Comparison of ENCODE assay signal across 8 cellular contexts in genomic region chr2:119234021-119235019, GRCh38. TPM values are rescaled to one million over a fixed set of nuclear protein-coding genes. Genes with fewer than 3 reads are reported as not detected.
DNase-seq lines count a peak whose midpoint lies in the region; ATAC-seq and TF ChIP-seq lines count a peak whose summit lies in the region.

No MANE protein-coding gene starts in this region.

- H3K27me3 Mint-ChIP-seq in activated CD8-positive, alpha-beta memory T cell treated with anti-CD3 and anti-CD28 coated beads, Interleukin-2, amount 10 ng/mL, durations not matched to agents 7 days and 5 days = peaks cover 11% of the 10 kb centered on the region

- peaks cover 7% of the 10 kb centered on the region for H3K4me1 Mint-ChIP-seq in activated CD8-positive, alpha-beta memory T cell treated with anti-CD3 and anti-CD28 coated beads, Interleukin-2, amount 10 ng/mL, durations not matched to agents 7 days and 5 days

- CTCF ChIA-PET in activated CD8-positive, alpha-beta memory T cell treated with anti-CD3 and anti-CD28 coated beads, Interleukin-2, amount 10 ng/mL, durations not matched to agents 7 days and 5 days (lab: Charles Lee) = interaction anchor here (1.2 kb wide), 1 partner anchor 242 kb away, joined by 6 read pairs; no protein-coding TSS in a partner anchor

- no peak overlapping the region for H3K4me3 ChIP-seq in astrocyte of the spinal cord (ENCODE audit: low read depth, low read length)

- in situ Hi-C loops in astrocyte of the spinal cord (cut with HindIII; ENCODE audit: low sequenced_read_pairs) = no loop called here

- H3K27ac Mint-ChIP-seq in activated CD8-positive, alpha-beta memory T cell treated with anti-CD3 and anti-CD28 coated beads, Interleukin-2, amount 10 ng/mL, durations not matched to agents 7 days and 5 days = no peak overlapping the region

- no peak for ATAC-seq in activated CD8-positive, alpha-beta memory T cell treated with anti-CD3 and anti-CD28 coated beads, Interleukin-2, amount 10 ng/mL, durations not matched to agents 7 days and 5 days
- no peak for ATAC-seq in GM19397 (IDR thresholded peaks at IDR 0.05; ENCODE audit: unreplicated experiment)

- peak; percentile 44 for TF ChIP-seq CTCF in LNCAP (IDR thresholded peaks at IDR 0.05)
- peak; percentile 56 for TF ChIP-seq CTCF in astrocyte of the spinal cord (IDR thresholded peaks at IDR 0.05; ENCODE audit: low read depth, low read length)

- DNase-seq in GM03348 (ENCODE audit: low spot score) (peak; percentile 41), astrocyte of the spinal cord (ENCODE audit: low read depth, low spot score) (peak; percentile 32), midbrain (lab: John Stamatoyannopoulos, UW) (peak; percentile 9), NCI-H774 (lab: John Stamatoyannopoulos, UW) (no peak), NCI-H2107 treated with DMSO at 0.1 percent for 48 hours (lab: John Stamatoyannopoulos, UW; ENCODE audit: unreplicated experiment) (no peak)
- DNase-seq in activated CD8-positive, alpha-beta memory T cell treated with anti-CD3 and anti-CD28 coated beads, Interleukin-2, amount 10 ng/mL, durations not matched to agents 7 days and 5 days = no peak

- H3K9me3 Mint-ChIP-seq in activated CD8-positive, alpha-beta memory T cell treated with anti-CD3 and anti-CD28 coated beads, Interleukin-2, amount 10 ng/mL, durations not matched to agents 7 days and 5 days (ENCODE audit: low read depth) = no peaks in the 10 kb centered on the region

- no peak overlapping the region for H3K4me3 Mint-ChIP-seq in activated CD8-positive, alpha-beta memory T cell treated with anti-CD3 and anti-CD28 coated beads, Interleukin-2, amount 10 ng/mL, durations not matched to agents 7 days and 5 days

- H3K36me3 Mint-ChIP-seq in activated CD8-positive, alpha-beta memory T cell treated with anti-CD3 and anti-CD28 coated beads, Interleukin-2, amount 10 ng/mL, durations not matched to agents 7 days and 5 days = no peaks in the 10 kb centered on the region

RNA-seq across cellular contexts. Expression of gene STEAP3, which starts 10.7 kb away (rescaled TPM):
- total RNA-seq in activated CD8-positive, alpha-beta memory T cell treated with anti-CD3 and anti-CD28 coated beads, Interleukin-2, amount 10 ng/mL, durations not matched to agents 7 days and 5 days = under 1 TPM; 0.15 to 0.68 TPM

Comparison
In these comparisons a context has a peak if more than half of its experiments do, and no peak if none do; other contexts are left out.
1. DNase-seq: peak in GM03348 (single experiment), astrocyte of the spinal cord (single experiment) and midbrain (single experiment); none in NCI-H774 (single experiment), NCI-H2107 treated with DMSO at 0.1 percent for 48 hours (single experiment) and activated CD8-positive, alpha-beta memory T cell treated with anti-CD3 and anti-CD28 coated beads, Interleukin-2, amount 10 ng/mL, durations not matched to agents 7 days and 5 days (single experiment).